In genomic region chr1:60386259-60386658, GRCh38 we compare ENCODE assay signal across 15 cellular contexts.
A peak's percentile ranks its signal among the peaks of the same experiment; 100 is the strongest.
DNase-seq lines count a peak whose midpoint lies in the region; ATAC-seq and TF ChIP-seq lines count a peak whose summit lies in the region.
"Had no signal": no experiment of that assay in that cellular context is flagged by ENCODE, and none has a peak within 500 bp of the region (broad histone marks: within the 10 kb centered on the region; RNA-seq: fewer than 3 reads in every experiment).

No MANE protein-coding gene starts in this region.

- ATAC-seq in stimulated activated naive CD8-positive, alpha-beta T cell treated with anti-CD3 and anti-CD28 coated beads, Interleukin-15, amount 100 ng/mL, for 72 hours, result no peak
- ATAC-seq in foreskin keratinocyte, result no peak
- ATAC-seq: A549 had no signal

- H3K4me2 ChIP-seq in BLaER1 treated with 17β-estradiol and CSF1 and Interleukin-3, amounts not matched to agents 10 nM and 100 nM, result peak overlapping the region in 6 of 11 experiments; percentile 6 to 21 (median 16); a peak in 4 of 22 replicates
- H3K4me2 ChIP-seq: A549, PC-9 had no signal

- DNase-seq in astrocyte of the hippocampus (ENCODE audit: low read depth, low spot score) (peak; percentile 21), epithelial cell of proximal tubule (ENCODE audit: low read depth) (no peak), myocyte (ENCODE audit: low read depth) (peak; percentile 43), foreskin keratinocyte (no peak), inferior parietal cortex (ENCODE audit: extremely low spot score) (no peak)
- no peak for DNase-seq in stimulated activated naive CD8-positive, alpha-beta T cell treated with anti-CD3 and anti-CD28 coated beads, Interleukin-15, amount 100 ng/mL, for 72 hours
- no peak for DNase-seq in stimulated activated naive CD4-positive, alpha-beta T cell (lab: John Stamatoyannopoulos, UW)
- DNase-seq: DMS153, GOT3, NCI-H2029, NCI-H748 treated with DMSO at 0.1 percent for 48 hours, PC-9 had no signal

- no peaks in the 10 kb centered on the region for H3K4me1 Mint-ChIP-seq in stimulated activated naive CD8-positive, alpha-beta T cell treated with anti-CD3 and anti-CD28 coated beads, Interleukin-15, amount 100 ng/mL, for 72 hours
- H3K4me1 Mint-ChIP-seq: CD14-positive monocyte had no signal

- H3K4me3 Mint-ChIP-seq in stimulated activated naive CD8-positive, alpha-beta T cell treated with anti-CD3 and anti-CD28 coated beads, Interleukin-15, amount 100 ng/mL, for 72 hours, result no peak overlapping the region
- H3K4me3 Mint-ChIP-seq: CD14-positive monocyte had no signal

- H3K36me3 ChIP-seq in BLaER1 treated with 17β-estradiol and CSF1 and Interleukin-3, amounts not matched to agents 10 nM and 100 nM, result no peaks in the 10 kb centered on the region

- no peak overlapping the region for H3K9ac ChIP-seq in BLaER1 treated with 17β-estradiol and CSF1 and Interleukin-3, amounts not matched to agents 10 nM and 100 nM

- no peak overlapping the region for H3K4me3 ChIP-seq in BLaER1 treated with 17β-estradiol and CSF1 and Interleukin-3, amounts not matched to agents 10 nM and 100 nM
- no peak overlapping the region for H3K4me3 ChIP-seq in epithelial cell of proximal tubule (ENCODE audit: low read depth, low read length)
- H3K4me3 ChIP-seq: A549, PC-9 had no signal

- peaks cover 12 to 33% (median 26%) of the 10 kb centered on the region in 10 experiments for H3K4me1 ChIP-seq in BLaER1 treated with 17β-estradiol and CSF1 and Interleukin-3, amounts not matched to agents 10 nM and 100 nM
- no peaks in the 10 kb centered on the region for H3K4me1 ChIP-seq in foreskin keratinocyte
- H3K4me1 ChIP-seq: A549 had no signal

- no peaks in the 10 kb centered on the region for H3K27me3 ChIP-seq in BLaER1 treated with 17β-estradiol and CSF1 and Interleukin-3, amounts not matched to agents 10 nM and 100 nM
- H3K27me3 ChIP-seq in foreskin keratinocyte, result no peaks in the 10 kb centered on the region

- H3K27ac ChIP-seq in BLaER1 treated with 17β-estradiol and CSF1 and Interleukin-3, amounts not matched to agents 10 nM and 100 nM, result no peak overlapping the region
- no peak overlapping the region for H3K27ac ChIP-seq in foreskin keratinocyte
- H3K27ac ChIP-seq: A549, PC-9 had no signal

- no peaks in the 10 kb centered on the region for H3K27me3 Mint-ChIP-seq in stimulated activated naive CD8-positive, alpha-beta T cell treated with anti-CD3 and anti-CD28 coated beads, Interleukin-15, amount 100 ng/mL, for 72 hours

- TF ChIP-seq CTCF in epithelial cell of proximal tubule (conservative IDR thresholded peaks at IDR 0.05; ENCODE audit: low read depth, low read length) (peak; percentile 18), foreskin keratinocyte (conservative IDR thresholded peaks at IDR 0.05) (no peak)

- H3K27ac Mint-ChIP-seq in stimulated activated naive CD8-positive, alpha-beta T cell treated with anti-CD3 and anti-CD28 coated beads, Interleukin-15, amount 100 ng/mL, for 72 hours, result no peak overlapping the region
- H3K27ac Mint-ChIP-seq: CD14-positive monocyte had no signal

- peaks cover 0 to 7% of the 10 kb centered on the region in 2 donors for H3K9me3 Mint-ChIP-seq in stimulated activated naive CD8-positive, alpha-beta T cell treated with anti-CD3 and anti-CD28 coated beads, Interleukin-15, amount 100 ng/mL, for 72 hours

- H3K9me3 ChIP-seq in BLaER1 treated with 17β-estradiol and CSF1 and Interleukin-3, amounts not matched to agents 10 nM and 100 nM (replicated peaks in 1 of 11), result no peaks in the 10 kb centered on the region; a peak in 1 of 22 replicates
- H3K9me3 ChIP-seq: A549 had no signal

- no peaks in the 10 kb centered on the region for H4K20me1 ChIP-seq in BLaER1 treated with 17β-estradiol and CSF1 and Interleukin-3, amounts not matched to agents 10 nM and 100 nM

Comparison
In these comparisons a context has a peak if more than half of its experiments do, and no peak if none do; other contexts are left out.
1. DNase-seq: peak in astrocyte of the hippocampus (single experiment) and myocyte (single experiment); none in epithelial cell of proximal tubule (single experiment), stimulated activated naive CD8-positive, alpha-beta T cell treated with anti-CD3 and anti-CD28 coated beads, Interleukin-15, amount 100 ng/mL, for 72 hours (0 of 2), foreskin keratinocyte (0 of 2), inferior parietal cortex (single experiment) and stimulated activated naive CD4-positive, alpha-beta T cell (0 of 6).